ENCODE assay signal across 30 cellular contexts in genomic region chr15:53830707-53831386, GRCh38.
DNase-seq lines count a peak whose midpoint lies in the region; ATAC-seq and TF ChIP-seq lines count a peak whose summit lies in the region.
"Had no signal": no experiment of that assay in that cellular context is flagged by ENCODE, and none has a peak within 500 bp of the region (broad histone marks: within the 10 kb centered on the region; RNA-seq: fewer than 3 reads in every experiment).

No MANE protein-coding gene starts in this region.

- TF ChIP-seq EP300 in stomach (IDR thresholded peaks at IDR 0.05) = no peak

- peak overlapping the region; percentile 60 for H3K4me3 ChIP-seq in endodermal cell (ENCODE audit: low read length)
- no peak overlapping the region for H3K4me3 ChIP-seq in mesodermal cell (ENCODE audit: extremely low read depth, insufficient read depth, low read length, poor library complexity, severe bottlenecking)
- no peak overlapping the region for H3K4me3 ChIP-seq in stomach
- H3K4me3 ChIP-seq: body of pancreas, PC-9, prostate gland, testis had no signal

- H3K4me1 Mint-ChIP-seq in endodermal cell = peaks cover 33% of the 10 kb centered on the region
- H3K4me1 Mint-ChIP-seq: activated CD4-positive, alpha-beta T cell treated with anti-CD3 and anti-CD28 coated beads, Interleukin-2, amount 10 ng/mL, durations not matched to agents 7 days and 5 days; activated CD8-positive, alpha-beta memory T cell treated with anti-CD3 and anti-CD28 coated beads, Interleukin-2, amount 10 ng/mL, durations not matched to agents 7 days and 5 days had no signal

- H3K27me3 Mint-ChIP-seq in endodermal cell (ENCODE audit: insufficient read depth) = no peaks in the 10 kb centered on the region
- H3K27me3 Mint-ChIP-seq: activated CD4-positive, alpha-beta T cell treated with anti-CD3 and anti-CD28 coated beads, Interleukin-2, amount 10 ng/mL, durations not matched to agents 7 days and 5 days; activated CD8-positive, alpha-beta memory T cell treated with anti-CD3 and anti-CD28 coated beads, Interleukin-2, amount 10 ng/mL, durations not matched to agents 7 days and 5 days; CD4-positive, alpha-beta T cell had no signal

- H3K9ac ChIP-seq in endodermal cell (ENCODE audit: extremely low read depth, low read length, poor library complexity, severe bottlenecking) = no peak overlapping the region

- TF ChIP-seq CTCF in endodermal cell (conservative IDR thresholded peaks at IDR 0.05) = no peak
- TF ChIP-seq CTCF in stomach (IDR thresholded peaks at IDR 0.05) = no peak

- H3K36me3 ChIP-seq in endodermal cell (ENCODE audit: control insufficient read depth, insufficient read depth, low read length) (peaks cover 11% of the 10 kb centered on the region), mesodermal cell (ENCODE audit: control insufficient read depth, insufficient read depth, low read length) (no peaks in the 10 kb centered on the region), stomach (no peaks in the 10 kb centered on the region)
- H3K36me3 ChIP-seq: prostate gland, WERI-Rb-1 had no signal

- no peak for ATAC-seq in GM18517 (IDR thresholded peaks at IDR 0.05; ENCODE audit: unreplicated experiment)
- ATAC-seq: activated CD8-positive, alpha-beta memory T cell treated with anti-CD3 and anti-CD28 coated beads, Interleukin-2, amount 10 ng/mL, durations not matched to agents 7 days and 5 days; body of pancreas; HCT116 had no signal

- TF ChIP-seq POLR2A in stomach (IDR thresholded peaks at IDR 0.05) = no peak

- 87 to 96% methylated on average over 10 to 17 of the region's 17 CpGs for WGBS in endodermal cell (ENCODE audit: insufficient coverage in 1 of 2, insufficient read length in 1 of 2), 2 experiments
- 87 to 94% methylated on average over 10 to 14 of the region's 17 CpGs for WGBS in mesodermal cell (ENCODE audit: insufficient coverage in 2 of 2), 2 experiments
- WGBS in stomach, 5 donors = 26 to 53% (median 38%) methylated on average over 17 of the region's 17 CpGs

- peaks cover 34% of the 10 kb centered on the region for H3K9me3 ChIP-seq in endodermal cell (ENCODE audit: control insufficient read depth, low read length)
- peaks cover 3% of the 10 kb centered on the region for H3K9me3 ChIP-seq in mesodermal cell (ENCODE audit: control insufficient read depth, low read length)
- no peaks in the 10 kb centered on the region for H3K9me3 ChIP-seq in stomach
- H3K9me3 ChIP-seq: body of pancreas, prostate gland, testis had no signal

- peak overlapping the region; percentile 86 for H3K27ac Mint-ChIP-seq in endodermal cell
- H3K27ac Mint-ChIP-seq: activated CD4-positive, alpha-beta T cell treated with anti-CD3 and anti-CD28 coated beads, Interleukin-2, amount 10 ng/mL, durations not matched to agents 7 days and 5 days; activated CD8-positive, alpha-beta memory T cell treated with anti-CD3 and anti-CD28 coated beads, Interleukin-2, amount 10 ng/mL, durations not matched to agents 7 days and 5 days; CD4-positive, alpha-beta T cell had no signal

- peaks cover 27% of the 10 kb centered on the region for H3K9me3 Mint-ChIP-seq in endodermal cell

- peaks cover 34% of the 10 kb centered on the region for H3K36me3 Mint-ChIP-seq in endodermal cell (ENCODE audit: low read depth)
- H3K36me3 Mint-ChIP-seq: activated CD8-positive, alpha-beta memory T cell treated with anti-CD3 and anti-CD28 coated beads, Interleukin-2, amount 10 ng/mL, durations not matched to agents 7 days and 5 days had no signal

- DNase-seq in DMS53 (lab: John Stamatoyannopoulos, UW) (peak; percentile 2), DMS53 treated with DMSO at 0.1 percent for 48 hours (lab: John Stamatoyannopoulos, UW; ENCODE audit: unreplicated experiment) (no peak), endodermal cell (peak; percentile 54), stomach (peak; percentile 50), NCI-H2029 (lab: John Stamatoyannopoulos, UW) (no peak)
- no peak for DNase-seq in activated CD4-positive, alpha-beta T cell treated with anti-CD3 and anti-CD28 coated beads for 1 hour
- DNase-seq: activated CD4-positive, alpha-beta T cell treated with anti-CD3 and anti-CD28 coated beads, Interleukin-2, amount 10 ng/mL, durations not matched to agents 7 days and 5 days; activated CD8-positive, alpha-beta memory T cell treated with anti-CD3 and anti-CD28 coated beads, Interleukin-2, amount 10 ng/mL, durations not matched to agents 7 days and 5 days; activated naive CD4-positive, alpha-beta T cell; activated T-cell treated with anti-CD3 and anti-CD28 coated beads, Interleukin-2, amount 50 U/mL, for 48 hours; CD4-positive, alpha-beta T cell; cerebellar nuclear complex; DMS79; GF-D8; glutamatergic neuron; IMR-90; mammary epithelial cell; NCI-H1694; NCI-H510A; PC-9; stimulated activated naive CD4-positive, alpha-beta T cell treated with Interleukin-2 at 50 U/mL for 16 hours; T1000; testis; WERI-Rb-1 had no signal

- H3K4me1 ChIP-seq in endodermal cell (ENCODE audit: control insufficient read depth, insufficient read depth, low read length) = peaks cover 5% of the 10 kb centered on the region
- H3K4me1 ChIP-seq in mesodermal cell (ENCODE audit: control insufficient read depth, insufficient read depth, low read length, poor library complexity, severe bottlenecking) = peaks cover 33% of the 10 kb centered on the region
- H3K4me1 ChIP-seq in stomach = peaks cover 12 to 40% (median 28%) of the 10 kb centered on the region in 4 donors
- H3K4me1 ChIP-seq: prostate gland, testis had no signal

- H3K27ac ChIP-seq in endodermal cell (ENCODE audit: low read depth, low read length) (no peak overlapping the region), mesodermal cell (ENCODE audit: low read depth, low read length, severe bottlenecking) (peak overlapping the region; percentile 69), stomach (peak overlapping the region in 3 of 5 donors; percentile 46 to 52 (median 52))
- H3K27ac ChIP-seq: body of pancreas, HL-60, PC-9, prostate gland, testis, WERI-Rb-1 had no signal

- no peaks in the 10 kb centered on the region for H3K27me3 ChIP-seq in endodermal cell (ENCODE audit: control insufficient read depth, insufficient read depth, low read length, poor library complexity, severe bottlenecking)
- H3K27me3 ChIP-seq in stomach = no peaks in the 10 kb centered on the region
- H3K27me3 ChIP-seq: body of pancreas, testis had no signal

- intact Hi-C loops in stomach (cut with DNase I; ENCODE audit: low total_unique reads) = no loop called here

- H3K4me3 Mint-ChIP-seq in endodermal cell = peak overlapping the region; percentile 10
- H3K4me3 Mint-ChIP-seq: activated CD4-positive, alpha-beta T cell treated with anti-CD3 and anti-CD28 coated beads, Interleukin-2, amount 10 ng/mL, durations not matched to agents 7 days and 5 days; activated CD8-positive, alpha-beta memory T cell treated with anti-CD3 and anti-CD28 coated beads, Interleukin-2, amount 10 ng/mL, durations not matched to agents 7 days and 5 days; CD4-positive, alpha-beta T cell had no signal

Comparison
In these comparisons a context has a peak if more than half of its experiments do, and no peak if none do; other contexts are left out.
1. DNase-seq: peak in DMS53 (single experiment), endodermal cell (single experiment) and stomach (single experiment); none in DMS53 treated with DMSO at 0.1 percent for 48 hours (single experiment), activated CD4-positive, alpha-beta T cell treated with anti-CD3 and anti-CD28 coated beads for 1 hour (single experiment) and NCI-H2029 (single experiment).